Comparison of ENCODE assay signal across 26 cellular contexts in genomic region chr12:85821759-85822158, GRCh38. TPM values are rescaled to one million over a fixed set of nuclear protein-coding genes. Genes with fewer than 3 reads are reported as not detected.
DNase-seq lines count a peak whose midpoint lies in the region; ATAC-seq and TF ChIP-seq lines count a peak whose summit lies in the region.
"Had no signal": no experiment of that assay in that cellular context is flagged by ENCODE, and none has a peak within 500 bp of the region (broad histone marks: within the 10 kb centered on the region; RNA-seq: fewer than 3 reads in every experiment).

No MANE protein-coding gene starts in this region.

- no peaks in the 10 kb centered on the region for H3K4me1 ChIP-seq in HEK293 (ENCODE audit: control insufficient read depth, insufficient read depth, low read length)
- peaks cover 30% of the 10 kb centered on the region for H3K4me1 ChIP-seq in PC-9 (replicated peaks; ENCODE audit: insufficient read depth)
- H3K4me1 ChIP-seq in hepatocyte (ENCODE audit: insufficient read depth) = peaks cover 3% of the 10 kb centered on the region
- peaks cover 0 to 24% (median 0%) of the 10 kb centered on the region in 3 donors for H3K4me1 ChIP-seq in esophagus squamous epithelium
- H3K4me1 ChIP-seq: HAP-1, sigmoid colon had no signal

- intact Hi-C loops in PC-9 (cut with micrococcal nuclease; ENCODE audit: unreplicated experiment) (loop anchor here (5.0 kb wide), 1 partner anchor 46 kb away; no protein-coding TSS in a partner anchor), esophagus squamous epithelium (cut with DNase I) (no loop called here)

- peak in 1 of 2 experiments; percentile 96 for DNase-seq in PC-9
- no peak for DNase-seq in hepatocyte (ENCODE audit: low spot score)
- DNase-seq in renal cortical epithelial cell (ENCODE audit: low read depth) = peak; percentile 71
- DNase-seq in esophagus squamous epithelium (lab: John Stamatoyannopoulos, UW) = no peak
- DNase-seq: activated B cell treated with CpG ODN at 0.5 μM for 24 hours; activated CD4-positive, alpha-beta memory T cell treated with anti-CD3 and anti-CD28 coated beads for 36 hours; activated effector memory CD4-positive, alpha-beta T cell treated with anti-CD3 and anti-CD28 coated beads, Interleukin-2, amount 50 U/mL, for 16 hours; DMS 273 treated with DMSO at 0.1 percent for 48 hours; GDM1; Kasumi-1; NCI-H1048; NCI-H2029; NCI-H446 treated with DMSO at 0.1 percent for 48 hours; ovary; RPMI8226; sigmoid colon; substantia nigra; T1000 had no signal

- H3K27ac ChIP-seq in HEK293 (ENCODE audit: extremely low read depth, low read depth, low read length) = no peak overlapping the region
- H3K27ac ChIP-seq in PC-9 = peak overlapping the region; percentile 11; the same call in 1 of the 2 replicates
- H3K27ac ChIP-seq in hepatocyte = no peak overlapping the region
- no peak overlapping the region for H3K27ac ChIP-seq in esophagus squamous epithelium
- H3K27ac ChIP-seq: coronary artery, ovary, sigmoid colon had no signal

- H3K27me3 ChIP-seq in PC-9 (ENCODE audit: insufficient read depth, low read depth) (no peaks in the 10 kb centered on the region), hepatocyte (no peaks in the 10 kb centered on the region), esophagus squamous epithelium (no peaks in the 10 kb centered on the region)
- H3K27me3 ChIP-seq: ovary, sigmoid colon had no signal

- no peaks in the 10 kb centered on the region for H3K79me2 ChIP-seq in PC-9 (ENCODE audit: low read depth)
- no peaks in the 10 kb centered on the region for H3K79me2 ChIP-seq in hepatocyte

- POLR2A ChIA-PET in HEK293 (lab: Yijun Ruan, JAX) (no interaction called here), PC-9 (lab: Charles Lee; ENCODE audit: unreplicated experiment) (interaction anchor here (0.6 kb wide), 1 partner anchor 45 kb away, joined by 6 read pairs; no protein-coding TSS in a partner anchor)

- no peak overlapping the region for H2AFZ ChIP-seq in PC-9
- H2AFZ ChIP-seq in hepatocyte = no peak overlapping the region

- no peak for TF ChIP-seq POLR2A in esophagus squamous epithelium (IDR thresholded peaks at IDR 0.05)

- CTCF ChIA-PET in HEK293 (lab: Yijun Ruan, JAX) = interaction anchor here (1.0 to 1.9 kb wide), 2 partner anchors 46 to 246 kb away, joined by 4 to 9 read pairs; no protein-coding TSS in a partner anchor
- CTCF ChIA-PET in PC-9 (lab: Charles Lee) = interaction anchor here (0.6 kb wide), 1 partner anchor 190 kb away, joined by 6 read pairs; no protein-coding TSS in a partner anchor

- H3K9me3 ChIP-seq in HEK293 (ENCODE audit: control insufficient read depth, insufficient read depth, low read depth, low read length) = no peaks in the 10 kb centered on the region
- no peaks in the 10 kb centered on the region for H3K9me3 ChIP-seq in PC-9 (ENCODE audit: insufficient read depth, low read depth)
- H3K9me3 ChIP-seq in hepatocyte (ENCODE audit: low read depth) = no peaks in the 10 kb centered on the region
- no peaks in the 10 kb centered on the region for H3K9me3 ChIP-seq in esophagus squamous epithelium
- H3K9me3 ChIP-seq: HAP-1, ovary, sigmoid colon had no signal

- WGBS in hepatocyte (ENCODE audit: low lambda C conversion rate, missing lambda C conversion rate) = 53% methylated on average over 5 of the region's 5 CpGs
- whole genome bisulfite sequencing in esophagus squamous epithelium, 2 donors = 62 to 63% methylated on average over 5 of the region's 5 CpGs

- TF ChIP-seq CTCF in HEK293 (tag by site-specific recombination; IDR thresholded peaks at IDR 0.05) (no peak), PC-9 (conservative IDR thresholded peaks at IDR 0.05) (no peak), hepatocyte (IDR thresholded peaks at IDR 0.05; ENCODE audit: poor library complexity) (no peak), esophagus squamous epithelium (IDR thresholded peaks at IDR 0.05) (no peak)

- H3K36me3 ChIP-seq in HEK293 (ENCODE audit: control insufficient read depth in 2 of 2, insufficient read depth in 1 of 2, low read length in 2 of 2) = no peaks in the 10 kb centered on the region
- H3K36me3 ChIP-seq in PC-9 (ENCODE audit: low read depth) = no peaks in the 10 kb centered on the region
- H3K36me3 ChIP-seq in hepatocyte (replicated peaks; ENCODE audit: insufficient read depth, low read depth) = no peaks in the 10 kb centered on the region
- peaks cover 0 to 8% (median 0%) of the 10 kb centered on the region in 3 donors for H3K36me3 ChIP-seq in esophagus squamous epithelium
- H3K36me3 ChIP-seq: HAP-1, ovary, sigmoid colon had no signal

- H3K9me2 ChIP-seq in PC-9 (ENCODE audit: insufficient read depth) (no peaks in the 10 kb centered on the region), hepatocyte (replicated peaks; ENCODE audit: insufficient read depth) (no peaks in the 10 kb centered on the region)

- H4K20me1 ChIP-seq in PC-9 (ENCODE audit: insufficient read depth) (no peaks in the 10 kb centered on the region), hepatocyte (ENCODE audit: insufficient read depth, poor library complexity, severe bottlenecking) (no peaks in the 10 kb centered on the region)

- no peak for ATAC-seq in GM21423 (IDR thresholded peaks at IDR 0.05; ENCODE audit: unreplicated experiment)
- no peak for ATAC-seq in HG03520 (IDR thresholded peaks at IDR 0.05; ENCODE audit: unreplicated experiment)
- ATAC-seq: natural killer cell treated with Interleukin-12 subunit alpha and Interleukin-12 subunit beta and Interleukin-15 and Interleukin-18, amount 100 ng/mL, for 72 hours had no signal

- H3K4me2 ChIP-seq in PC-9 (peak overlapping the region; percentile 26; the same call in 1 of the 2 replicates), hepatocyte (peak overlapping the region; percentile 28)

- peaks cover 4% of the 10 kb centered on the region; the same call in 1 of the 2 replicates for H3F3A ChIP-seq in PC-9 (ENCODE audit: insufficient read depth, low read depth)

- BruUV-seq in PC-9 (replicated peaks; lab: Mats Ljungman, UMichigan) = no TSS peak

- no peak overlapping the region for H3K4me3 ChIP-seq in HEK293 (ENCODE audit: low read depth, low read length)
- no peak overlapping the region for H3K4me3 ChIP-seq in PC-9
- no peak overlapping the region for H3K4me3 ChIP-seq in hepatocyte
- no peak overlapping the region for H3K4me3 ChIP-seq in esophagus squamous epithelium
- H3K4me3 ChIP-seq: coronary artery, HAP-1, ovary, sigmoid colon had no signal

TF ChIP-seq in HEK293, 187 proteins besides CTCF, POLR2A, EP300 and RAD21:
- TF ChIP-seq ZBTB6 (tag by site-specific recombination; IDR thresholded peaks at IDR 0.05) (no peak), GLIS1 (tag by site-specific recombination; IDR thresholded peaks at IDR 0.05) (0 out of 2 replicates have a peak, but pooled peaks have one; percentile 13)

RNA-seq across cellular contexts. Expression of gene RASSF9, which starts 14.4 kb away (rescaled TPM):
- total RNA-seq in PC-9 (2021) (0.46 and 0.95 TPM in 2 replicates), hepatocyte (0.60 and 1.4 TPM in 2 replicates), renal cortical epithelial cell (0.69 and 5.0 TPM in 2 replicates), esophagus squamous epithelium (10 to 100 TPM in 1 of 4 donors, 1 to 10 TPM in 3; 2.5 to 17.4 (median 4.4) TPM)
- polyA plus RNA-seq in hepatocyte = 0.31 and 0.40 TPM in 2 replicates
- total RNA-seq: activated B cell treated with CpG ODN at 0.5 μM for 24 hours; activated CD4-positive, alpha-beta memory T cell treated with anti-CD3 and anti-CD28 coated beads for 36 hours; natural killer cell treated with Interleukin-12 subunit alpha and Interleukin-12 subunit beta and Interleukin-15 and Interleukin-18, amount 100 ng/mL, for 72 hours had no signal

RNA-seq across cellular contexts. Expression of gene NTS, which starts 52.3 kb away (rescaled TPM):
- total RNA-seq in PC-9 (2021) = not detected in 2 replicates
- total RNA-seq in hepatocyte = 18.4 and 18.9 TPM in 2 replicates
- polyA plus RNA-seq in hepatocyte = 2.2 and 3.2 TPM in 2 replicates
- not detected in 2 replicates for total RNA-seq in renal cortical epithelial cell
- 1 to 10 TPM in 1 of 4 donors, not detected in 3; 5.0 TPM for total RNA-seq in esophagus squamous epithelium
- total RNA-seq: activated B cell treated with CpG ODN at 0.5 μM for 24 hours; activated CD4-positive, alpha-beta memory T cell treated with anti-CD3 and anti-CD28 coated beads for 36 hours; bronchial epithelial cell; fibroblast of lung; natural killer cell treated with Interleukin-12 subunit alpha and Interleukin-12 subunit beta and Interleukin-15 and Interleukin-18, amount 100 ng/mL, for 72 hours; sigmoid colon had no signal
- polyA plus RNA-seq: fibroblast of lung had no signal
